11 cellular contexts compared by ENCODE assay signal in the genomic region with DNA sequence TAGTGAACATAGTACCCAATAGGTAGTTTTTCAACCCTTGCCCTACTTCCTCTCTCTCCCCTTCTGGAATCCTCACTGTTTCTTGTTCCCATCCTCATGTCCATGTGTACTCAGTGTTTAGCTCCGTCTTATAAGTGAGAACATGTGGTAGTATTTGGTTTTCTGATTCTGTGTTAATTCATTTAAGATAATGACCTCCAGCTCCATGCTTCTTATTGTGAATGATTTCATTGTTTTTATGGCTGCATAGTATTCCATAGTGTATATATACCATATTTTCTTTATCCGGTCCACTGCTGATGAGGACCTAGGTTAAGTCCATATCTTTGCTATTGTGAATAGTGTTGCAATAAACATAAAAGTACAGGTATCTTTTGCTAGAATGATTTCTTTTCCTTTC.
"Had no signal": no experiment of that assay in that cellular context is flagged by ENCODE, and none has a peak within 500 bp of the region (broad histone marks: within the 10 kb centered on the region; RNA-seq: fewer than 3 reads in every experiment).

No MANE protein-coding gene starts in this region.

- H3K4me3 Mint-ChIP-seq: nephron progenitor cell had no signal

- DNase-seq: esophagus squamous epithelium; foreskin fibroblast; glutamatergic neuron; immature natural killer cell; nephron progenitor cell; sigmoid colon; stimulated activated CD4-positive, alpha-beta T cell treated with anti-CD3 and anti-CD28 coated beads, Interleukin-2, amount 100 ng/mL, for 24 hours; stomach; T-helper 9 cell had no signal

- H3K9me3 Mint-ChIP-seq: immature natural killer cell, nephron progenitor cell had no signal

- H3K4me3 ChIP-seq: cardiac muscle cell, esophagus squamous epithelium, sigmoid colon, stomach, thoracic aorta had no signal

- H3K9me3 ChIP-seq: esophagus squamous epithelium, sigmoid colon, stomach, thoracic aorta had no signal

- H3K27ac ChIP-seq: cardiac muscle cell, esophagus squamous epithelium, sigmoid colon, thoracic aorta had no signal

- H3K27ac Mint-ChIP-seq: nephron progenitor cell had no signal

- H3K27me3 ChIP-seq: esophagus squamous epithelium, sigmoid colon, stomach had no signal

- H3K36me3 ChIP-seq: cardiac muscle cell, esophagus squamous epithelium, sigmoid colon, stomach, thoracic aorta had no signal
